In genomic region chr1:153774036-153774435, GRCh38 we compare ENCODE assay signal across 9 cellular contexts. TPM values are rescaled to one million over a fixed set of nuclear protein-coding genes. Genes with fewer than 3 reads are reported as not detected.
DNase-seq lines count a peak whose midpoint lies in the region; ATAC-seq and TF ChIP-seq lines count a peak whose summit lies in the region.
"Had no signal": no experiment of that assay in that cellular context is flagged by ENCODE, and none has a peak within 500 bp of the region (broad histone marks: within the 10 kb centered on the region; RNA-seq: fewer than 3 reads in every experiment).

No MANE protein-coding gene starts in this region.

- no peak for TF ChIP-seq POLR2A in gastroesophageal sphincter (IDR thresholded peaks at IDR 0.05)

- H3K4me1 Mint-ChIP-seq in CD8-positive, alpha-beta memory T cell, result peaks cover 37 to 41% (median 39%) of the 10 kb centered on the region in 3 donors

- ATAC-seq in RWPE2 (ENCODE audit: low read depth), result no peak
- no peak for ATAC-seq in gastroesophageal sphincter
- ATAC-seq in GM18511 (IDR thresholded peaks at IDR 0.05; ENCODE audit: unreplicated experiment), result no peak
- ATAC-seq: activated CD4-positive, CD25-positive, alpha-beta regulatory T cell treated with anti-CD3 and anti-CD28 coated beads, Interleukin-2, amount 50 U/mL, for 24 hours had no signal

- WGBS in gastroesophageal sphincter (ENCODE audit: low coverage in 1 of 2), 2 donors, result 62 to 81% methylated on average over 1 to 2 of the region's 6 CpGs

- H3K36me3 Mint-ChIP-seq in CD8-positive, alpha-beta memory T cell, result peaks cover 0 to 42% (median 2%) of the 10 kb centered on the region in 3 donors

- H3K4me3 ChIP-seq in CD8-positive, alpha-beta memory T cell (ENCODE audit: low read length), result no peak overlapping the region
- no peak overlapping the region for H3K4me3 ChIP-seq in RWPE2 (ENCODE audit: severe bottlenecking)
- no peak overlapping the region for H3K4me3 ChIP-seq in gastroesophageal sphincter
- H3K4me3 ChIP-seq in skeletal muscle tissue (ENCODE audit: low read length in 3 of 3), result peak overlapping the region; percentile 2 to 9 (median 9)

- no peaks in the 10 kb centered on the region for H3K27me3 Mint-ChIP-seq in CD8-positive, alpha-beta memory T cell

- no peaks in the 10 kb centered on the region for H3K9me3 ChIP-seq in CD8-positive, alpha-beta memory T cell (ENCODE audit: low read length)
- no peaks in the 10 kb centered on the region for H3K9me3 ChIP-seq in RWPE2 (ENCODE audit: severe bottlenecking)
- H3K9me3 ChIP-seq in gastroesophageal sphincter, result no peaks in the 10 kb centered on the region
- H3K9me3 ChIP-seq in skeletal muscle tissue (ENCODE audit: control insufficient read depth in 3 of 3, low read length in 3 of 3), result no peaks in the 10 kb centered on the region

- no peak overlapping the region for H3K27ac ChIP-seq in CD8-positive, alpha-beta memory T cell (ENCODE audit: low read depth, low read length)
- H3K27ac ChIP-seq in RWPE2 (ENCODE audit: poor library complexity, severe bottlenecking) (peak overlapping the region; percentile 78), gastroesophageal sphincter (peak overlapping the region in 3 of 4 donors; percentile 88 to 92 (median 91)), skeletal muscle tissue (ENCODE audit: low read depth, low read length) (peak overlapping the region; percentile 54)

- H3K36me3 ChIP-seq in CD8-positive, alpha-beta memory T cell (ENCODE audit: insufficient read depth, low read length), result no peaks in the 10 kb centered on the region
- H3K36me3 ChIP-seq in RWPE2 (ENCODE audit: low read depth) (peaks cover 29% of the 10 kb centered on the region), gastroesophageal sphincter (peaks cover 0 to 53% of the 10 kb centered on the region in 2 donors), skeletal muscle tissue (ENCODE audit: control insufficient read depth in 3 of 3, insufficient read depth in 3 of 3, low read length in 3 of 3) (peaks cover 31 to 38% (median 35%) of the 10 kb centered on the region in 3 donors)

- DNase-seq in CD8-positive, alpha-beta memory T cell, result peak in 1 of 5 donors; percentile 35
- no peak for DNase-seq in RWPE2 (ENCODE audit: low spot score)
- no peak for DNase-seq in COLO829 (ENCODE audit: low spot score)
- DNase-seq in NCI-H1694 (lab: John Stamatoyannopoulos, UW), result no peak
- no peak for DNase-seq in Ammon's horn (ENCODE audit: low spot score)

- H3K9me3 Mint-ChIP-seq in CD8-positive, alpha-beta memory T cell, result no peaks in the 10 kb centered on the region

- TF ChIP-seq EP300 in gastroesophageal sphincter (IDR thresholded peaks at IDR 0.05), result no peak

- peak overlapping the region; percentile 54 to 93 (median 84) for H3K27ac Mint-ChIP-seq in CD8-positive, alpha-beta memory T cell

- peak overlapping the region; percentile 33 to 96 (median 86) for H3K4me3 Mint-ChIP-seq in CD8-positive, alpha-beta memory T cell

- no peak overlapping the region for H3K9ac ChIP-seq in skeletal muscle tissue (ENCODE audit: low read depth in 1 of 3, low read length in 3 of 3)

- TF ChIP-seq CTCF in RWPE2 (IDR thresholded peaks at IDR 0.05; ENCODE audit: poor library complexity, severe bottlenecking), result no peak
- no peak for TF ChIP-seq CTCF in gastroesophageal sphincter (IDR thresholded peaks at IDR 0.05)

- no peaks in the 10 kb centered on the region for H3K27me3 ChIP-seq in CD8-positive, alpha-beta memory T cell (ENCODE audit: insufficient read depth, low read length, poor library complexity, severe bottlenecking)
- no peaks in the 10 kb centered on the region for H3K27me3 ChIP-seq in RWPE2 (ENCODE audit: insufficient read depth, poor library complexity, severe bottlenecking)
- no peaks in the 10 kb centered on the region for H3K27me3 ChIP-seq in gastroesophageal sphincter
- H3K27me3 ChIP-seq in skeletal muscle tissue (ENCODE audit: control insufficient read depth in 3 of 3, insufficient read depth in 3 of 3, low read length in 3 of 3), result peaks cover 0 to 7% (median 3%) of the 10 kb centered on the region in 3 donors

- POLR2A ChIA-PET in CD8-positive, alpha-beta memory T cell (lab: Charles Lee), result no interaction called here

- peaks cover 19% of the 10 kb centered on the region for H3K4me1 ChIP-seq in CD8-positive, alpha-beta memory T cell (ENCODE audit: insufficient read depth, low read length)
- H3K4me1 ChIP-seq in RWPE2 (ENCODE audit: insufficient read depth, poor library complexity, severe bottlenecking) (peaks cover 6% of the 10 kb centered on the region), gastroesophageal sphincter (peaks cover 0 to 85% (median 39%) of the 10 kb centered on the region in 3 donors), skeletal muscle tissue (ENCODE audit: control insufficient read depth in 3 of 3, insufficient read depth in 3 of 3, low read length in 3 of 3) (peaks cover 36 to 82% (median 74%) of the 10 kb centered on the region in 3 donors)

- CTCF ChIA-PET in CD8-positive, alpha-beta memory T cell (lab: Charles Lee), result no interaction called here

RNA-seq across cellular contexts. Expression of gene SLC27A3, which starts 1.2 kb away (rescaled TPM):
- total RNA-seq in CD8-positive, alpha-beta memory T cell, result 10 to 100 TPM in 1 of 2 experiments, 1 to 10 TPM in 1; 9.9 to 11.3 TPM
- 29.3 TPM for polyA plus RNA-seq in CD8-positive, alpha-beta memory T cell
- 10 to 100 TPM; 18.8 to 30.7 (median 21.6) TPM for total RNA-seq in gastroesophageal sphincter
- 16.7 TPM for total RNA-seq in skeletal muscle tissue

RNA-seq across cellular contexts. Expression of gene INTS3, which starts 46.2 kb away (rescaled TPM):
- 10 to 100 TPM; 58.2 to 61.1 TPM for total RNA-seq in CD8-positive, alpha-beta memory T cell
- 11.9 TPM for polyA plus RNA-seq in CD8-positive, alpha-beta memory T cell
- total RNA-seq in gastroesophageal sphincter (10 to 100 TPM; 31.4 to 55.3 (median 43.5) TPM), skeletal muscle tissue (24.0 TPM)

Comparison
In these comparisons a context has a peak if more than half of its experiments do, and no peak if none do; other contexts are left out.
1. H3K4me3 ChIP-seq: peak in skeletal muscle tissue (3 of 3); none in CD8-positive, alpha-beta memory T cell (single experiment), RWPE2 (single experiment) and gastroesophageal sphincter (0 of 2).